In genomic region chr7:11833431-11833830, GRCh38 we compare ENCODE assay signal across 11 cellular contexts. TPM values are rescaled to one million over a fixed set of nuclear protein-coding genes. Genes with fewer than 3 reads are reported as not detected.
DNase-seq lines count a peak whose midpoint lies in the region; ATAC-seq and TF ChIP-seq lines count a peak whose summit lies in the region.
"Had no signal": no experiment of that assay in that cellular context is flagged by ENCODE, and none has a peak within 500 bp of the region (broad histone marks: within the 10 kb centered on the region; RNA-seq: fewer than 3 reads in every experiment).

No MANE protein-coding gene starts in this region.

- no peak for TF ChIP-seq CTCF in A673 (conservative IDR thresholded peaks at IDR 0.05; ENCODE audit: low read depth, low read length)
- no peak for TF ChIP-seq CTCF in Loucy (conservative IDR thresholded peaks at IDR 0.05; ENCODE audit: low read length)
- TF ChIP-seq CTCF in endodermal cell (conservative IDR thresholded peaks at IDR 0.05): no peak

- DNase-seq in A673 (ENCODE audit: low spot score): peak; percentile 89
- DNase-seq in NCI-H526 (lab: John Stamatoyannopoulos, UW): peak; percentile 81
- peak; percentile 42 for DNase-seq in endodermal cell
- DNase-seq: GDM1, heart left ventricle, IMR-90 had no signal

- H3K79me2 ChIP-seq in Loucy (ENCODE audit: insufficient read depth, low read length): no peaks in the 10 kb centered on the region

- H3K4me3 Mint-ChIP-seq in endodermal cell: no peak overlapping the region

- H3K4me3 ChIP-seq in A673 (ENCODE audit: low read depth, low read length, poor library complexity, severe bottlenecking): no peak overlapping the region
- no peak overlapping the region for H3K4me3 ChIP-seq in Loucy (ENCODE audit: low read length, poor library complexity, severe bottlenecking)
- no peak overlapping the region for H3K4me3 ChIP-seq in endodermal cell (ENCODE audit: low read length)
- H3K4me3 ChIP-seq: heart left ventricle had no signal

- H3K4me1 Mint-ChIP-seq in endodermal cell: peaks cover 23% of the 10 kb centered on the region

- intact Hi-C loops in A673 (cut with micrococcal nuclease; ENCODE audit: unreplicated experiment): loop anchor here (5.0 to 10.0 kb wide), 2 partner anchors 461 to 791 kb away; no protein-coding TSS in a partner anchor

- BruUV-seq in A673 (replicated peaks; lab: Mats Ljungman, UMichigan): no TSS peak

- H3K4me1 ChIP-seq in A673 (ENCODE audit: insufficient read depth, low read length, poor library complexity, severe bottlenecking) (peaks cover 26% of the 10 kb centered on the region), Loucy (ENCODE audit: insufficient read depth, low read length, poor library complexity, severe bottlenecking) (peaks cover 7% of the 10 kb centered on the region), endodermal cell (ENCODE audit: control insufficient read depth, insufficient read depth, low read length) (peaks cover 6% of the 10 kb centered on the region)

- WGBS in endodermal cell (ENCODE audit: insufficient coverage in 1 of 2, insufficient read length in 1 of 2), 2 experiments: 27 to 50% methylated on average over 6 of the region's 6 CpGs

- H3K4me2 ChIP-seq in Loucy (ENCODE audit: low read depth, low read length, poor library complexity, severe bottlenecking): peak overlapping the region; percentile 16

- CTCF ChIA-PET in A673 (lab: Charles Lee): no interaction called here

- no peak overlapping the region for H3K27ac Mint-ChIP-seq in endodermal cell

- no peak overlapping the region for H3K9ac ChIP-seq in Loucy (ENCODE audit: low read depth, low read length, poor library complexity, severe bottlenecking)
- H3K9ac ChIP-seq in endodermal cell (ENCODE audit: extremely low read depth, low read length, poor library complexity, severe bottlenecking): no peak overlapping the region

- no peaks in the 10 kb centered on the region for H3K36me3 Mint-ChIP-seq in endodermal cell (ENCODE audit: low read depth)

- H3K9me3 ChIP-seq in A673 (ENCODE audit: low read depth, low read length, poor library complexity, severe bottlenecking): no peaks in the 10 kb centered on the region
- H3K9me3 ChIP-seq in Loucy (ENCODE audit: insufficient read depth, low read depth, low read length): no peaks in the 10 kb centered on the region
- H3K9me3 ChIP-seq in endodermal cell (ENCODE audit: control insufficient read depth, low read length): peaks cover 12% of the 10 kb centered on the region

- POLR2A ChIA-PET in A673 (lab: Charles Lee; ENCODE audit: low non-redundant PET): interaction anchor here (0.6 kb wide), 1 partner anchor 28 kb away, joined by 3 read pairs; no protein-coding TSS in a partner anchor

- H3K9me2 ChIP-seq in Loucy (replicated peaks; ENCODE audit: low read depth, low read length): no peaks in the 10 kb centered on the region

- H3K27ac ChIP-seq in A673 (ENCODE audit: low read depth, low read length, poor library complexity, severe bottlenecking) (peak overlapping the region; percentile 32), endodermal cell (ENCODE audit: low read depth, low read length) (peak overlapping the region; percentile 92)
- H3K27ac ChIP-seq: heart left ventricle had no signal

- ATAC-seq in GM19328 (IDR thresholded peaks at IDR 0.05; ENCODE audit: unreplicated experiment) (no peak), HG03354 (IDR thresholded peaks at IDR 0.05; ENCODE audit: poor library complexity, severe bottlenecking, unreplicated experiment) (no peak), GM18502 (IDR thresholded peaks at IDR 0.05; ENCODE audit: poor library complexity, unreplicated experiment) (no peak), HG03342 (IDR thresholded peaks at IDR 0.05; ENCODE audit: unreplicated experiment) (no peak)

- 0 out of 2 replicates have a peak overlapping the region, but pooled peaks have one; percentile 38 for H2AFZ ChIP-seq in Loucy (ENCODE audit: low read length)

- H3K27me3 Mint-ChIP-seq in endodermal cell (ENCODE audit: insufficient read depth): peaks cover 44% of the 10 kb centered on the region

- no peaks in the 10 kb centered on the region for H3F3A ChIP-seq in Loucy (ENCODE audit: low read depth)

- no peaks in the 10 kb centered on the region for H3K9me3 Mint-ChIP-seq in endodermal cell

- H3K36me3 ChIP-seq in A673 (ENCODE audit: insufficient read depth, low read length, poor library complexity, severe bottlenecking): no peaks in the 10 kb centered on the region
- H3K36me3 ChIP-seq in Loucy (ENCODE audit: insufficient read depth, low read length): no peaks in the 10 kb centered on the region
- no peaks in the 10 kb centered on the region for H3K36me3 ChIP-seq in endodermal cell (ENCODE audit: control insufficient read depth, insufficient read depth, low read length)
- H3K36me3 ChIP-seq: heart left ventricle had no signal

- H4K20me1 ChIP-seq in Loucy (ENCODE audit: insufficient read depth, low read length, poor library complexity, severe bottlenecking): no peaks in the 10 kb centered on the region

- no peaks in the 10 kb centered on the region for H3K27me3 ChIP-seq in A673 (replicated peaks; ENCODE audit: insufficient read depth, low read depth, low read length, poor library complexity)
- no peaks in the 10 kb centered on the region for H3K27me3 ChIP-seq in Loucy (ENCODE audit: insufficient read depth, low read length, poor library complexity, severe bottlenecking)
- H3K27me3 ChIP-seq in endodermal cell (ENCODE audit: control insufficient read depth, insufficient read depth, low read length, poor library complexity, severe bottlenecking): peaks cover 79% of the 10 kb centered on the region

RNA-seq across cellular contexts. Expression of gene THSD7A, which starts 1.4 kb away (rescaled TPM):
- total RNA-seq in A673 (2021): 0.55 and 0.64 TPM in 2 replicates
- 1 to 10 TPM in 1 of 2 donors, under 1 TPM in 1; 0.73 to 1.3 TPM for total RNA-seq in endodermal cell
- 12.0 TPM for polyA plus RNA-seq in endodermal cell (2013, experiment 1 of 2)
- 15.1 TPM for polyA plus RNA-seq in endodermal cell (2013, experiment 2 of 2)
